In genomic region chr19:38283261-38283660, GRCh38 we compare ENCODE assay signal across 11 cellular contexts. TPM values are rescaled to one million over a fixed set of nuclear protein-coding genes. Genes with fewer than 3 reads are reported as not detected.
"Had no signal": no experiment of that assay in that cellular context is flagged by ENCODE, and none has a peak within 500 bp of the region (broad histone marks: within the 10 kb centered on the region; RNA-seq: fewer than 3 reads in every experiment).

No MANE protein-coding gene starts in this region.

- H3K4me3 ChIP-seq: hepatocyte, mucosa of descending colon had no signal

- H2AFZ ChIP-seq: hepatocyte had no signal

- H3K4me1 Mint-ChIP-seq: natural killer cell had no signal

- H3K27me3 ChIP-seq: hepatocyte had no signal

- H3K4me2 ChIP-seq: hepatocyte had no signal

- H3K4me3 Mint-ChIP-seq: activated naive CD8-positive, alpha-beta T cell treated with anti-CD3 and anti-CD28 coated beads, Interleukin-2, amount 50 U/mL, for 24 hours; natural killer cell; stimulated activated memory B cell treated with anti-CD40 and anti-IgM and Interleukin-4, amounts not matched to agents 10 μg/mL and 1 μg/mL and 100 μg/mL, for 72 hours; type B pancreatic cell had no signal

- H3K27me3 Mint-ChIP-seq: activated naive CD8-positive, alpha-beta T cell treated with anti-CD3 and anti-CD28 coated beads, Interleukin-2, amount 50 U/mL, for 24 hours; stimulated activated memory B cell treated with anti-CD40 and anti-IgM and Interleukin-4, amounts not matched to agents 10 μg/mL and 1 μg/mL and 100 μg/mL, for 72 hours; type B pancreatic cell had no signal

- H3K27ac Mint-ChIP-seq: activated naive CD8-positive, alpha-beta T cell treated with anti-CD3 and anti-CD28 coated beads, Interleukin-2, amount 50 U/mL, for 24 hours; natural killer cell had no signal

- H3K9me3 Mint-ChIP-seq: activated naive CD8-positive, alpha-beta T cell treated with anti-CD3 and anti-CD28 coated beads, Interleukin-2, amount 50 U/mL, for 24 hours; natural killer cell; stimulated activated memory B cell treated with anti-CD40 and anti-IgM and Interleukin-4, amounts not matched to agents 10 μg/mL and 1 μg/mL and 100 μg/mL, for 72 hours; type B pancreatic cell had no signal

- H3K9me3 ChIP-seq: mucosa of descending colon had no signal

- ATAC-seq: activated naive CD8-positive, alpha-beta T cell treated with anti-CD3 and anti-CD28 coated beads, Interleukin-2, amount 50 U/mL, for 24 hours; left lobe of liver; mucosa of descending colon; natural killer cell; stimulated activated memory B cell treated with anti-CD40 and anti-IgM and Interleukin-4, amounts not matched to agents 10 μg/mL and 1 μg/mL and 100 μg/mL, for 72 hours had no signal

- DNase-seq: activated CD4-positive, alpha-beta T cell treated with anti-CD3 and anti-CD28 coated beads, Interleukin-2, amount 50 U/mL, for 1 hour; activated naive CD4-positive, alpha-beta T cell treated with Interleukin-2 at 50 U/mL for 16 hours; activated naive CD8-positive, alpha-beta T cell treated with anti-CD3 and anti-CD28 coated beads, Interleukin-2, amount 50 U/mL, for 24 hours; mucosa of descending colon; natural killer cell; stimulated activated CD4-positive, alpha-beta T cell treated with anti-CD3 and anti-CD28 coated beads, Interleukin-2, amount 100 ng/mL, for 48 hours had no signal

- H3K36me3 Mint-ChIP-seq: natural killer cell, type B pancreatic cell had no signal

- H3K27ac ChIP-seq: hepatocyte had no signal

RNA-seq across cellular contexts. Expression of gene C19orf33, which starts 20.8 kb away (rescaled TPM):
- total RNA-seq: activated CD8-positive, alpha-beta memory T cell treated with anti-CD3 and anti-CD28 coated beads for 36 hours had no signal
